Comparison of ENCODE assay signal across 10 cellular contexts in genomic region chr21:46109251-46110221, GRCh38. TPM values are rescaled to one million over a fixed set of nuclear protein-coding genes. Genes with fewer than 3 reads are reported as not detected.
A peak's percentile ranks its signal among the peaks of the same experiment; 100 is the strongest.
DNase-seq lines count a peak whose midpoint lies in the region; ATAC-seq and TF ChIP-seq lines count a peak whose summit lies in the region.
"Had no signal": no experiment of that assay in that cellular context is flagged by ENCODE, and none has a peak within 500 bp of the region (broad histone marks: within the 10 kb centered on the region; RNA-seq: fewer than 3 reads in every experiment).

No MANE protein-coding gene starts in this region.

- intact Hi-C loops in mucosa of descending colon (cut with DNase I, micrococcal nuclease) (no loop called here), transverse colon (cut with DNase I; ENCODE audit: low total_unique reads) (loop anchor here (5.0 kb wide), 1 partner anchor 137 kb away; no protein-coding TSS in a partner anchor)
- intact Hi-C loops in activated T-helper 1 cell treated with anti-CD3 and anti-CD28 coated beads, Interleukin-12 subunit alpha, Interleukin-12 subunit beta, Interleukin-2, Interleukin-4 antibody, amounts not matched to agents 30 ng/mL and 10 ng/mL and 1 ng/mL, durations not matched to agents 14 hours and 24 hours and 36 hours (cut with micrococcal nuclease) = no loop called here

- peaks cover 60% of the 10 kb centered on the region for H3K36me3 Mint-ChIP-seq in endodermal cell (ENCODE audit: low read depth)
- H3K36me3 Mint-ChIP-seq in activated T-helper 1 cell treated with anti-CD3 and anti-CD28 coated beads, Interleukin-12 subunit alpha, Interleukin-12 subunit beta, Interleukin-2, Interleukin-4 antibody, amounts not matched to agents 30 ng/mL and 10 ng/mL and 1 ng/mL, durations not matched to agents 14 hours and 24 hours and 36 hours (ENCODE audit: low read depth) = no peaks in the 10 kb centered on the region

- WGBS in endodermal cell (ENCODE audit: insufficient coverage in 1 of 2, insufficient read length in 1 of 2), 2 experiments = 92 to 96% methylated on average over 11 to 20 of the region's 20 CpGs
- 70% methylated on average over 19 of the region's 20 CpGs; no CpG with 5 or more reads in 1 of the 2 donors for WGBS in transverse colon (ENCODE audit: low coverage in 1 of 2), 2 donors

- no peak overlapping the region for H3K27ac Mint-ChIP-seq in endodermal cell
- H3K27ac Mint-ChIP-seq in activated T-helper 1 cell treated with anti-CD3 and anti-CD28 coated beads, Interleukin-12 subunit alpha, Interleukin-12 subunit beta, Interleukin-2, Interleukin-4 antibody, amounts not matched to agents 30 ng/mL and 10 ng/mL and 1 ng/mL, durations not matched to agents 14 hours and 24 hours and 36 hours = no peak overlapping the region

- no peak for TF ChIP-seq EP300 in transverse colon (IDR thresholded peaks at IDR 0.05; ENCODE audit: low read depth)

- H3K9me3 ChIP-seq in endodermal cell (ENCODE audit: control insufficient read depth, low read length) = peaks cover 57% of the 10 kb centered on the region
- no peaks in the 10 kb centered on the region for H3K9me3 ChIP-seq in mucosa of descending colon
- peaks cover 0 to 7% of the 10 kb centered on the region in 2 donors for H3K9me3 ChIP-seq in transverse colon

- H3K27me3 ChIP-seq in endodermal cell (ENCODE audit: control insufficient read depth, insufficient read depth, low read length, poor library complexity, severe bottlenecking) (no peaks in the 10 kb centered on the region), transverse colon (no peaks in the 10 kb centered on the region)

- no peaks in the 10 kb centered on the region for H3K27me3 Mint-ChIP-seq in endodermal cell (ENCODE audit: insufficient read depth)
- peaks cover 1% of the 10 kb centered on the region for H3K27me3 Mint-ChIP-seq in activated T-helper 1 cell treated with anti-CD3 and anti-CD28 coated beads, Interleukin-12 subunit alpha, Interleukin-12 subunit beta, Interleukin-2, Interleukin-4 antibody, amounts not matched to agents 30 ng/mL and 10 ng/mL and 1 ng/mL, durations not matched to agents 14 hours and 24 hours and 36 hours (ENCODE audit: insufficient read depth)

- H3K4me1 Mint-ChIP-seq in endodermal cell = peaks cover 9% of the 10 kb centered on the region
- no peaks in the 10 kb centered on the region for H3K4me1 Mint-ChIP-seq in activated T-helper 1 cell treated with anti-CD3 and anti-CD28 coated beads, Interleukin-12 subunit alpha, Interleukin-12 subunit beta, Interleukin-2, Interleukin-4 antibody, amounts not matched to agents 30 ng/mL and 10 ng/mL and 1 ng/mL, durations not matched to agents 14 hours and 24 hours and 36 hours (ENCODE audit: low read depth)

- peaks cover 6% of the 10 kb centered on the region for H3K4me1 ChIP-seq in endodermal cell (ENCODE audit: control insufficient read depth, insufficient read depth, low read length)
- H3K4me1 ChIP-seq in mucosa of descending colon (ENCODE audit: low read depth) = no peaks in the 10 kb centered on the region
- H3K4me1 ChIP-seq in transverse colon = peaks cover 13 to 27% (median 18%) of the 10 kb centered on the region in 4 donors

- H3K4me3 ChIP-seq in endodermal cell (ENCODE audit: low read length) (peak overlapping the region; percentile 82), mucosa of descending colon (no peak overlapping the region), transverse colon (no peak overlapping the region)

- DNase-seq in activated T-cell treated with anti-CD3 and anti-CD28 coated beads, Interleukin-2, amount 50 U/mL, for 1 hour = peak; percentile 11
- no peak for DNase-seq in activated T-cell treated with anti-CD3 and anti-CD28 coated beads for 4 hours
- peak; percentile 32 for DNase-seq in endodermal cell
- peak; percentile 0 to 29 (median 13) for DNase-seq in mucosa of descending colon
- DNase-seq in transverse colon = no peak
- no peak for DNase-seq in activated T-helper 1 cell treated with anti-CD3 and anti-CD28 coated beads, Interleukin-12 subunit alpha, Interleukin-12 subunit beta, Interleukin-2, Interleukin-4 antibody, amounts not matched to agents 30 ng/mL and 10 ng/mL and 1 ng/mL, durations not matched to agents 14 hours and 24 hours and 36 hours (ENCODE audit: low spot score)
- DNase-seq in effector CD4-positive, alpha-beta T cell = no peak
- DNase-seq: NCI-H1048, RPMI8226 had no signal

- H3K27ac ChIP-seq in endodermal cell (ENCODE audit: low read depth, low read length) (no peak overlapping the region), transverse colon (peak overlapping the region; percentile 27 to 69 (median 62))

- peaks cover 32% of the 10 kb centered on the region for H3K9me3 Mint-ChIP-seq in endodermal cell
- H3K9me3 Mint-ChIP-seq in activated T-helper 1 cell treated with anti-CD3 and anti-CD28 coated beads, Interleukin-12 subunit alpha, Interleukin-12 subunit beta, Interleukin-2, Interleukin-4 antibody, amounts not matched to agents 30 ng/mL and 10 ng/mL and 1 ng/mL, durations not matched to agents 14 hours and 24 hours and 36 hours = peaks cover 23% of the 10 kb centered on the region

- in situ Hi-C loops in transverse colon (cut with MboI; ENCODE audit: low pct_ligation_motif_present in 1 of 4, low pct_unique_long_range_greater_than_20kb in 1 of 4, low sequenced_read_pairs in 3 of 4) = loop anchor here in 1 of 4 donors (25.0 kb wide), 1 partner anchor 147 kb away; no protein-coding TSS in a partner anchor

- no peak for TF ChIP-seq POLR2A in transverse colon (IDR thresholded peaks at IDR 0.05)

- TF ChIP-seq CTCF in endodermal cell (conservative IDR thresholded peaks at IDR 0.05) (no peak), mucosa of descending colon (IDR thresholded peaks at IDR 0.05) (no peak), transverse colon (IDR thresholded peaks at IDR 0.05) (no peak)

- H3K9ac ChIP-seq in endodermal cell (ENCODE audit: extremely low read depth, low read length, poor library complexity, severe bottlenecking) = no peak overlapping the region

- no peak overlapping the region for H3K4me3 Mint-ChIP-seq in endodermal cell
- no peak overlapping the region for H3K4me3 Mint-ChIP-seq in activated T-helper 1 cell treated with anti-CD3 and anti-CD28 coated beads, Interleukin-12 subunit alpha, Interleukin-12 subunit beta, Interleukin-2, Interleukin-4 antibody, amounts not matched to agents 30 ng/mL and 10 ng/mL and 1 ng/mL, durations not matched to agents 14 hours and 24 hours and 36 hours

- H3K36me3 ChIP-seq in endodermal cell (ENCODE audit: control insufficient read depth, insufficient read depth, low read length) = peaks cover 67% of the 10 kb centered on the region
- no peaks in the 10 kb centered on the region for H3K36me3 ChIP-seq in mucosa of descending colon (ENCODE audit: low read depth)
- peaks cover 0 to 13% (median 0%) of the 10 kb centered on the region in 4 donors for H3K36me3 ChIP-seq in transverse colon

- no peak for ATAC-seq in mucosa of descending colon
- ATAC-seq in HG02759 (IDR thresholded peaks at IDR 0.05; ENCODE audit: unreplicated experiment) = no peak

RNA-seq across cellular contexts. Expression of gene COL6A2, which starts 11.6 kb away (rescaled TPM):
- 100 to 1,000 TPM; 259 to 377 TPM for total RNA-seq in endodermal cell
- polyA plus RNA-seq in endodermal cell (2013, experiment 1 of 2) = 117 TPM
- polyA plus RNA-seq in endodermal cell (2013, experiment 2 of 2) = 114 TPM
- 100 to 1,000 TPM in 2 of 3 donors, 10 to 100 TPM in 1; 65.1 to 858 (median 191) TPM for total RNA-seq in mucosa of descending colon
- 100 to 1,000 TPM; 172 to 550 (median 346) TPM for total RNA-seq in transverse colon
- 1.4 and 2.1 TPM in 2 replicates for total RNA-seq in activated T-helper 1 cell treated with anti-CD3 and anti-CD28 coated beads, Interleukin-12 subunit alpha, Interleukin-12 subunit beta, Interleukin-2, Interleukin-4 antibody, amounts not matched to agents 30 ng/mL and 10 ng/mL and 1 ng/mL, durations not matched to agents 14 hours and 24 hours and 36 hours

RNA-seq across cellular contexts. Expression of gene FTCD, which starts 45.8 kb away (rescaled TPM):
- total RNA-seq in endodermal cell (1 to 10 TPM; 3.5 to 4.6 TPM), mucosa of descending colon (1 to 10 TPM in 1 of 3 donors, under 1 TPM in 1, not detected in 1; 0.36 to 2.1 TPM), transverse colon (not detected)
- 3.0 TPM for polyA plus RNA-seq in endodermal cell (2013, experiment 1 of 2)
- polyA plus RNA-seq in endodermal cell (2013, experiment 2 of 2) = 1.0 TPM
- 0.56 and 0.62 TPM in 2 replicates for total RNA-seq in activated T-helper 1 cell treated with anti-CD3 and anti-CD28 coated beads, Interleukin-12 subunit alpha, Interleukin-12 subunit beta, Interleukin-2, Interleukin-4 antibody, amounts not matched to agents 30 ng/mL and 10 ng/mL and 1 ng/mL, durations not matched to agents 14 hours and 24 hours and 36 hours

Comparison
In these comparisons a context has a peak if more than half of its experiments do, and no peak if none do; other contexts are left out.
1. DNase-seq: peak in activated T-cell treated with anti-CD3 and anti-CD28 coated beads, Interleukin-2, amount 50 U/mL, for 1 hour (single experiment), endodermal cell (single experiment) and mucosa of descending colon (3 of 3); none in activated T-cell treated with anti-CD3 and anti-CD28 coated beads for 4 hours (single experiment), transverse colon (single experiment), activated T-helper 1 cell treated with anti-CD3 and anti-CD28 coated beads, Interleukin-12 subunit alpha, Interleukin-12 subunit beta, Interleukin-2, Interleukin-4 antibody, amounts not matched to agents 30 ng/mL and 10 ng/mL and 1 ng/mL, durations not matched to agents 14 hours and 24 hours and 36 hours (single experiment) and effector CD4-positive, alpha-beta T cell (single experiment).
2. RNA of gene COL6A2, which starts 11.6 kb away (total RNA-seq): 172 to 550 TPM in transverse colon, 259 to 377 TPM in endodermal cell and 65.1 to 858 TPM in mucosa of descending colon; 1.4 to 2.1 TPM in activated T-helper 1 cell treated with anti-CD3 and anti-CD28 coated beads, Interleukin-12 subunit alpha, Interleukin-12 subunit beta, Interleukin-2, Interleukin-4 antibody, amounts not matched to agents 30 ng/mL and 10 ng/mL and 1 ng/mL, durations not matched to agents 14 hours and 24 hours and 36 hours; every median in the first group is over 10 times any median in the second.